ENCODE assay signal across 24 cellular contexts in the genomic region with DNA sequence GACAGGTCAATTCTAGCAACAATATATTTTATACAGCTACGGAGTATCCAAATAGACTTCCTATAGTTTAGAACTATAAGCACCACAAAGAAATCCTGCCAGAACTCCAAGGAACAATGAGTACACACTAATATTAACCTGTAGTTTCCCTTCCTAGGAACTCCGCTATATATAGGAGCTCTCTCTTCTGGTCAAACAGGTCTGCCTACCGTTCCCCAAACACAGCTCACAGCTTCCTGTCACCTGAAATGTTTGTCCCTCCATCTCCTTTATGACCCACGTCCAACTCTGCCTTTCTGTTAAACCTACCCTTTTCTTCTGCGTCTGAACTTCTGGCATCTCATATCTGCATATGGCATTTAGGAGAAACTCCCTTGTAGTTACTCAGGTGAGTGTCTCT. TPM values are rescaled to one million over a fixed set of nuclear protein-coding genes. Genes with fewer than 3 reads are reported as not detected.
"Had no signal": no experiment of that assay in that cellular context is flagged by ENCODE, and none has a peak within 500 bp of the region (broad histone marks: within the 10 kb centered on the region; RNA-seq: fewer than 3 reads in every experiment).

No MANE protein-coding gene starts in this region.

- H3K4me3 ChIP-seq: heart left ventricle, lung, pancreas, psoas muscle, right lobe of liver, suprapubic skin, thyroid gland had no signal

- H3K4me1 ChIP-seq: heart left ventricle, psoas muscle, suprapubic skin had no signal

- DNase-seq: dermis blood vessel endothelial cell; heart left ventricle; hippocampal formation; left colon; left ventricle myocardium superior; mesenchymal stem cell; midbrain; occipital lobe; pancreas; psoas muscle; retina; right lobe of liver; stimulated activated CD4-positive, alpha-beta T cell treated with anti-CD3 and anti-CD28 coated beads, Interleukin-4, amount 100 ng/mL, for 1 hour; stimulated activated CD8-positive, alpha-beta memory T cell treated with anti-CD3 and anti-CD28 coated beads, Interleukin-4, amount 100 ng/mL, for 48 hours; stimulated activated naive CD8-positive, alpha-beta T cell treated with anti-CD3 and anti-CD28 coated beads, Interleukin-15, Interleukin-2, amounts not matched to agents 100 U/mL and 50 U/mL, for 24 hours; thyroid gland had no signal

- H3K27ac Mint-ChIP-seq: natural killer cell treated with Interleukin-12 subunit alpha and Interleukin-12 subunit beta and Interleukin-15 and Interleukin-18, amount 100 ng/mL, for 72 hours; stimulated activated effector memory CD8-positive, alpha-beta T cell treated with anti-CD3 and anti-CD28 coated beads, Interleukin-12 subunit alpha, Interleukin-12 subunit beta, amount 100 ng/mL, for 72 hours; type B pancreatic cell had no signal

- H3K36me3 Mint-ChIP-seq: natural killer cell treated with Interleukin-12 subunit alpha and Interleukin-12 subunit beta and Interleukin-15 and Interleukin-18, amount 100 ng/mL, for 72 hours; stimulated activated effector memory CD8-positive, alpha-beta T cell treated with anti-CD3 and anti-CD28 coated beads, Interleukin-12 subunit alpha, Interleukin-12 subunit beta, amount 100 ng/mL, for 72 hours; type B pancreatic cell had no signal

- H3K27me3 ChIP-seq: pancreas, right lobe of liver, suprapubic skin, thyroid gland had no signal

- H3K27ac ChIP-seq: heart left ventricle, psoas muscle, suprapubic skin, thyroid gland had no signal

- H3K9me3 ChIP-seq: heart left ventricle, pancreas, psoas muscle, right lobe of liver, suprapubic skin, thyroid gland had no signal

- H3K27me3 Mint-ChIP-seq: type B pancreatic cell had no signal

- H3K9me3 Mint-ChIP-seq: natural killer cell treated with Interleukin-12 subunit alpha and Interleukin-12 subunit beta and Interleukin-15 and Interleukin-18, amount 100 ng/mL, for 72 hours; stimulated activated effector memory CD8-positive, alpha-beta T cell treated with anti-CD3 and anti-CD28 coated beads, Interleukin-12 subunit alpha, Interleukin-12 subunit beta, amount 100 ng/mL, for 72 hours; type B pancreatic cell had no signal

- ATAC-seq: heart left ventricle; left colon; left ventricle myocardium superior; natural killer cell treated with Interleukin-12 subunit alpha and Interleukin-12 subunit beta and Interleukin-15 and Interleukin-18, amount 100 ng/mL, for 72 hours; pancreas; psoas muscle; right lobe of liver; stimulated activated effector memory CD8-positive, alpha-beta T cell treated with anti-CD3 and anti-CD28 coated beads, Interleukin-12 subunit alpha, Interleukin-12 subunit beta, amount 100 ng/mL, for 72 hours; stimulated activated naive CD8-positive, alpha-beta T cell treated with anti-CD3 and anti-CD28 coated beads, Interleukin-15, Interleukin-2, amounts not matched to agents 100 U/mL and 50 U/mL, for 24 hours had no signal

- H3K4me3 Mint-ChIP-seq: natural killer cell treated with Interleukin-12 subunit alpha and Interleukin-12 subunit beta and Interleukin-15 and Interleukin-18, amount 100 ng/mL, for 72 hours; stimulated activated effector memory CD8-positive, alpha-beta T cell treated with anti-CD3 and anti-CD28 coated beads, Interleukin-12 subunit alpha, Interleukin-12 subunit beta, amount 100 ng/mL, for 72 hours; type B pancreatic cell had no signal

- H3K36me3 ChIP-seq: heart left ventricle, pancreas, right lobe of liver, suprapubic skin, thyroid gland had no signal

RNA-seq across cellular contexts. Expression of a gene that starts 10.5 kb away (rescaled TPM):
- total RNA-seq: dermis blood vessel endothelial cell; frontal cortex; glomerular endothelial cell; heart left ventricle; kidney epithelial cell; left ventricle myocardium superior; natural killer cell treated with Interleukin-12 subunit alpha and Interleukin-12 subunit beta and Interleukin-15 and Interleukin-18, amount 100 ng/mL, for 72 hours; occipital lobe; psoas muscle; thyroid gland had no signal
